1 cellular context compared by ENCODE assay signal in genomic region chr10:5665380-5666323, GRCh38.
TF ChIP-seq lines count a peak whose summit lies in the region.

No MANE protein-coding gene starts in this region.

TF ChIP-seq in HEK293, 187 proteins besides CTCF, POLR2A, EP300 and RAD21 (continued from another document and continues in another):
- TF ChIP-seq ZNF580 (tag by site-specific recombination; IDR thresholded peaks at IDR 0.05) (no peak), SCRT2 (tag by site-specific recombination; IDR thresholded peaks at IDR 0.05) (no peak), ZNF629 (tag by site-specific recombination; IDR thresholded peaks at IDR 0.05) (no peak), ZNF560 (tag by site-specific recombination; IDR thresholded peaks at IDR 0.05; ENCODE audit: borderline replicate concordance) (no peak), ZNF148 (tag by site-specific recombination; IDR thresholded peaks at IDR 0.05; ENCODE audit: borderline replicate concordance) (no peak), ZSCAN4 (tag by site-specific recombination; IDR thresholded peaks at IDR 0.05) (no peak), ZNF514 (tag by site-specific recombination; IDR thresholded peaks at IDR 0.05) (no peak), PRDM10 (tag by site-specific recombination; IDR thresholded peaks at IDR 0.05) (no peak), ZNF830 (tag by site-specific recombination; IDR thresholded peaks at IDR 0.05; ENCODE audit: low read depth) (no peak), ZFHX2 (tag by site-specific recombination; conservative IDR thresholded peaks at IDR 0.05) (peak; percentile 95), ZBTB17 (tag by site-specific recombination; IDR thresholded peaks at IDR 0.05) (peak; percentile 65), ZNF16 (tag by site-specific recombination; IDR thresholded peaks at IDR 0.05; ENCODE audit: low read depth) (no peak), ZNF571 (tag by site-specific recombination; IDR thresholded peaks at IDR 0.05) (no peak), ZNF785 (tag by site-specific recombination; IDR thresholded peaks at IDR 0.05) (no peak), BCL11A (tag by site-specific recombination; IDR thresholded peaks at IDR 0.05; ENCODE audit: low read depth) (0 out of 2 replicates have a peak, but pooled peaks have one; percentile 9), ZNF239 (tag by site-specific recombination; IDR thresholded peaks at IDR 0.05) (no peak), ZBTB48 (tag by site-specific recombination; IDR thresholded peaks at IDR 0.05) (peak; percentile 35; the same call in 1 of the 2 replicates), ZNF426 (tag by site-specific recombination; IDR thresholded peaks at IDR 0.05) (no peak), RBAK (tag by site-specific recombination; IDR thresholded peaks at IDR 0.05) (no peak), ZBTB10 (tag by site-specific recombination; IDR thresholded peaks at IDR 0.05) (peak; percentile 63; the same call in 1 of the 2 replicates), ZNF623 (tag by site-specific recombination; IDR thresholded peaks at IDR 0.05) (no peak), ZNF211 (tag by site-specific recombination; IDR thresholded peaks at IDR 0.05; ENCODE audit: low read depth) (no peak), ZNF311 (tag by site-specific recombination; IDR thresholded peaks at IDR 0.05; ENCODE audit: borderline replicate concordance) (no peak), ZNF350 (tag by site-specific recombination; IDR thresholded peaks at IDR 0.05) (no peak), ZNF302 (tag by site-specific recombination; IDR thresholded peaks at IDR 0.05; ENCODE audit: low read depth) (no peak), ZNF558 (tag by site-specific recombination; IDR thresholded peaks at IDR 0.05) (no peak), ZNF292 (tag by site-specific recombination; IDR thresholded peaks at IDR 0.05; ENCODE audit: borderline replicate concordance, low read depth) (no peak), ZNF140 (tag by site-specific recombination; IDR thresholded peaks at IDR 0.05) (no peak), ZEB2 (tag by site-specific recombination; IDR thresholded peaks at IDR 0.05) (peak; percentile 38; the same call in 1 of the 2 replicates), ZNF449 (tag by site-specific recombination; IDR thresholded peaks at IDR 0.05) (no peak), FEZF1 (tag by site-specific recombination; IDR thresholded peaks at IDR 0.05) (no peak), ZBTB20 (tag by site-specific recombination; IDR thresholded peaks at IDR 0.05) (peak; percentile 49; the same call in 1 of the 2 replicates), ZNF174 (tag by site-specific recombination; IDR thresholded peaks at IDR 0.05) (no peak), ZNF658 (tag by site-specific recombination; IDR thresholded peaks at IDR 0.05) (no peak), ZNF621 (tag by site-specific recombination; IDR thresholded peaks at IDR 0.05) (no peak), ZNF561 (tag by site-specific recombination; IDR thresholded peaks at IDR 0.05; ENCODE audit: borderline replicate concordance) (no peak), GLIS1 (tag by site-specific recombination; IDR thresholded peaks at IDR 0.05) (peak; percentile 39; the same call in 1 of the 2 replicates), OSR2 (tag by site-specific recombination; IDR thresholded peaks at IDR 0.05) (no peak), ZNF248 (tag by site-specific recombination; IDR thresholded peaks at IDR 0.05) (no peak), ZNF837 (tag by site-specific recombination; IDR thresholded peaks at IDR 0.05) (no peak), ZNF404 (tag by site-specific recombination; IDR thresholded peaks at IDR 0.05) (no peak), HOXD13 (CRISPR knock-in tag; IDR thresholded peaks at IDR 0.05; ENCODE audit: borderline replicate concordance) (no peak), ZNF704 (tag by site-specific recombination; IDR thresholded peaks at IDR 0.05) (no peak), ZSCAN23 (tag by site-specific recombination; IDR thresholded peaks at IDR 0.05) (no peak), ZNF529 (tag by site-specific recombination; IDR thresholded peaks at IDR 0.05; ENCODE audit: insufficient replicate concordance) (no peak), PRDM4 (tag by site-specific recombination; IDR thresholded peaks at IDR 0.05) (no peak), ZNF585B (tag by site-specific recombination; IDR thresholded peaks at IDR 0.05) (no peak), REPIN1 (tag by site-specific recombination; IDR thresholded peaks at IDR 0.05; ENCODE audit: low read depth) (no peak), ZNF777 (tag by site-specific recombination; IDR thresholded peaks at IDR 0.05; ENCODE audit: borderline replicate concordance) (no peak), SP2 (tag by site-specific recombination; IDR thresholded peaks at IDR 0.05) (no peak), ZNF416 (tag by site-specific recombination; IDR thresholded peaks at IDR 0.05) (no peak), ZNF132 (tag by site-specific recombination; IDR thresholded peaks at IDR 0.05; ENCODE audit: borderline replicate concordance) (no peak), ZNF654 (tag by site-specific recombination; IDR thresholded peaks at IDR 0.05; ENCODE audit: low read depth) (no peak), GLI2 (tag by site-specific recombination; IDR thresholded peaks at IDR 0.05; ENCODE audit: borderline replicate concordance, low read depth) (no peak), ZNF114 (tag by site-specific recombination; IDR thresholded peaks at IDR 0.05) (no peak), ZNF48 (tag by site-specific recombination; IDR thresholded peaks at IDR 0.05) (no peak), ZNF555 (tag by site-specific recombination; conservative IDR thresholded peaks at IDR 0.05) (no peak), ZNF112 (tag by site-specific recombination; IDR thresholded peaks at IDR 0.05) (no peak), ZNF2 (tag by site-specific recombination; IDR thresholded peaks at IDR 0.05) (peak; percentile 72; the same call in 1 of the 2 replicates), ZNF626 (tag by site-specific recombination; IDR thresholded peaks at IDR 0.05) (no peak), ZNF600 (tag by site-specific recombination; IDR thresholded peaks at IDR 0.05) (peak; percentile 74), ZNF366 (tag by site-specific recombination; conservative IDR thresholded peaks at IDR 0.05) (no peak; the same call in 1 of the 2 replicates)
